Comparison of ENCODE assay signal across 8 cellular contexts in genomic region chr3:149765762-149766334, GRCh38. TPM values are rescaled to one million over a fixed set of nuclear protein-coding genes. Genes with fewer than 3 reads are reported as not detected.
DNase-seq lines count a peak whose midpoint lies in the region; ATAC-seq, FAIRE-seq and TF ChIP-seq lines count a peak whose summit lies in the region.

No MANE protein-coding gene starts in this region.

- H3K27ac ChIP-seq in angular gyrus (ENCODE audit: low read depth, low read length), result peak overlapping the region; percentile 97
- H3K27ac ChIP-seq in HepG2 (ENCODE audit: extremely low read length, insufficient read depth, low read length), result no peak overlapping the region
- no peak overlapping the region for H3K27ac ChIP-seq in naive thymus-derived CD4-positive, alpha-beta T cell (ENCODE audit: low read depth, low read length)

- POLR2A ChIA-PET in Caco-2 (lab: Charles Lee), result no interaction called here
- POLR2A ChIA-PET in HepG2 (lab: Yijun Ruan, JAX), result interaction anchor here (1.2 kb wide), 1 partner anchor 42 kb away, joined by 6 read pairs; no protein-coding TSS in a partner anchor
- POLR2A ChIA-PET in naive thymus-derived CD4-positive, alpha-beta T cell (lab: Charles Lee), result interaction anchor here (0.5 to 1.4 kb wide), 2 partner anchors 15 to 42 kb away, joined by 3 to 5 read pairs; no protein-coding TSS in a partner anchor

- H3K9ac ChIP-seq in HepG2 (ENCODE audit: insufficient read depth, low read depth, low read length), result no peak overlapping the region

- H3K4me1 ChIP-seq in Caco-2 (peaks cover 11% of the 10 kb centered on the region), HepG2 (ENCODE audit: insufficient read depth, low read length) (no peaks in the 10 kb centered on the region)
- no peaks in the 10 kb centered on the region for H3K4me1 ChIP-seq in naive thymus-derived CD4-positive, alpha-beta T cell (ENCODE audit: control insufficient read depth in 2 of 2, insufficient read depth in 2 of 2, low read length in 2 of 2)

- ATAC-seq in HepG2 (peak; percentile 66), GM21529 (IDR thresholded peaks at IDR 0.05; ENCODE audit: unreplicated experiment) (no peak), GM19351 (IDR thresholded peaks at IDR 0.05; ENCODE audit: unreplicated experiment) (no peak)
- ATAC-seq in naive thymus-derived CD4-positive, alpha-beta T cell, result no peak

- H3K4me2 ChIP-seq in HepG2 (ENCODE audit: low read depth, low read length), result no peak overlapping the region

- no peak for TF ChIP-seq EP300 in Ishikawa (IDR thresholded peaks at IDR 0.05; ENCODE audit: borderline replicate concordance)
- TF ChIP-seq EP300 in HepG2 (IDR thresholded peaks at IDR 0.05; ENCODE audit: low read depth in 2 of 2, low read length in 2 of 2), result no peak
- TF ChIP-seq EP300 in HepG2 (CRISPR knock-in tag; IDR thresholded peaks at IDR 0.05; ENCODE audit: borderline replicate concordance), result no peak

- peak; percentile 56 for TF ChIP-seq RAD21 in Ishikawa (IDR thresholded peaks at IDR 0.05; ENCODE audit: low read depth)
- TF ChIP-seq RAD21 in HepG2 (CRISPR knock-in tag; IDR thresholded peaks at IDR 0.05), result no peak

- no peaks in the 10 kb centered on the region for H3K79me2 ChIP-seq in HepG2 (ENCODE audit: insufficient read depth, low read length)

- no peaks in the 10 kb centered on the region for H3K4me1 Mint-ChIP-seq in Caco-2 (ENCODE audit: low read depth, unreplicated experiment)
- H3K4me1 Mint-ChIP-seq in naive thymus-derived CD4-positive, alpha-beta T cell, result peaks cover 0 to 2% (median 0%) of the 10 kb centered on the region in 7 donors

- no peak for TF ChIP-seq POLR2A in HepG2 (IDR thresholded peaks at IDR 0.05; ENCODE audit: insufficient read depth in 1 of 2, low read depth in 2 of 2, low read length in 2 of 2)

- peaks cover 3% of the 10 kb centered on the region for H3K27me3 Mint-ChIP-seq in Caco-2 (ENCODE audit: insufficient read depth, unreplicated experiment)
- peaks cover 8 to 30% (median 16%) of the 10 kb centered on the region in 5 donors for H3K27me3 Mint-ChIP-seq in naive thymus-derived CD4-positive, alpha-beta T cell

- no peaks in the 10 kb centered on the region for H3K9me3 ChIP-seq in Caco-2
- H3K9me3 ChIP-seq in HepG2 (ENCODE audit: low read length), result no peaks in the 10 kb centered on the region
- no peaks in the 10 kb centered on the region for H3K9me3 ChIP-seq in naive thymus-derived CD4-positive, alpha-beta T cell (ENCODE audit: control insufficient read depth in 2 of 3, low read length in 3 of 3)

- H3K36me3 Mint-ChIP-seq in Caco-2 (ENCODE audit: insufficient read depth, unreplicated experiment), result no peaks in the 10 kb centered on the region
- no peaks in the 10 kb centered on the region for H3K36me3 Mint-ChIP-seq in naive thymus-derived CD4-positive, alpha-beta T cell

- WGBS in HepG2 (ENCODE audit: low lambda C conversion rate), result 34% methylated on average over 2 of the region's 2 CpGs

- H3K27me3 ChIP-seq in Caco-2 (replicated peaks; ENCODE audit: control insufficient read depth, insufficient read depth, low read length) (no peaks in the 10 kb centered on the region; the same call in 1 of the 2 replicates), HepG2 (ENCODE audit: control insufficient read depth in 1 of 2, insufficient read depth in 2 of 2, low read length in 2 of 2) (peaks cover 1 to 10% of the 10 kb centered on the region in 2 experiments; a peak in 2 of 5 replicates)
- H3K27me3 ChIP-seq in naive thymus-derived CD4-positive, alpha-beta T cell (ENCODE audit: control insufficient read depth in 2 of 2, insufficient read depth in 2 of 2, low read length in 2 of 2), result no peaks in the 10 kb centered on the region

- intact Hi-C loops in Caco-2 (cut with micrococcal nuclease; ENCODE audit: unreplicated experiment) (loop anchor here (1.0 kb wide), 1 partner anchor 42 kb away; no protein-coding TSS in a partner anchor), HepG2 (cut with micrococcal nuclease; ENCODE audit: unreplicated experiment) (loop anchor here (1.0 kb wide), 1 partner anchor 42 kb away; no protein-coding TSS in a partner anchor)
- intact Hi-C loops in naive thymus-derived CD4-positive, alpha-beta T cell (cut with micrococcal nuclease), result loop anchor here in 1 of 2 donors (1.0 to 5.0 kb wide), 2 partner anchors 46 to 418 kb away; partner anchors contain the start of gene RNF13

- H3K9me3 Mint-ChIP-seq in Caco-2 (ENCODE audit: unreplicated experiment), result no peaks in the 10 kb centered on the region
- H3K9me3 Mint-ChIP-seq in naive thymus-derived CD4-positive, alpha-beta T cell, result no peaks in the 10 kb centered on the region

- H4K20me1 ChIP-seq in HepG2 (ENCODE audit: insufficient read depth, low read length), result no peaks in the 10 kb centered on the region

- peak in 1 of 2 experiments; percentile 25 for DNase-seq in Caco-2
- peak; percentile 27 for DNase-seq in HepG2 (ENCODE audit: low spot score)
- no peak for DNase-seq in HuH-7.5 (ENCODE audit: low spot score)
- no peak for DNase-seq in naive thymus-derived CD4-positive, alpha-beta T cell

- BruUV-seq in Caco-2 (replicated peaks; lab: Mats Ljungman, UMichigan), result no TSS peak
- BruUV-seq in HepG2 (replicated peaks; lab: Mats Ljungman, UMichigan), result no TSS peak

- in situ Hi-C loops in HepG2 (cut with HindIII; ENCODE audit: extremely low pct_ligation_motif_present, low pct_unique_long_range_greater_than_20kb), result loop anchor here (5.0 kb wide), 1 partner anchor 46 kb away; the partner anchor contains the start of gene RNF13

- peak; percentile 82 for FAIRE-seq in HepG2 (lab: Jason Lieb, UNC)

- H3K4me3 ChIP-seq in Caco-2 (ENCODE audit: low read depth, low read length) (no peak overlapping the region), HepG2 (replicated peaks in 1 of 3; ENCODE audit: insufficient read depth in 1 of 3, low read depth in 2 of 3, low read length in 3 of 3) (no peak overlapping the region)
- H3K4me3 ChIP-seq in naive thymus-derived CD4-positive, alpha-beta T cell (ENCODE audit: low read length), result no peak overlapping the region

- TF ChIP-seq CTCF in Caco-2 (IDR thresholded peaks at IDR 0.05; ENCODE audit: insufficient read depth in 1 of 2, low read depth in 1 of 2, low read length in 1 of 2, severe bottlenecking in 1 of 2, unreplicated experiment in 1 of 2) (peak; percentile 40 to 74), HepG2 (CRISPR knock-in tag; IDR thresholded peaks at IDR 0.05) (peak; percentile 65)

- no peak overlapping the region for H2AFZ ChIP-seq in HepG2 (ENCODE audit: low read length)

- no peak overlapping the region for H3K4me3 Mint-ChIP-seq in Caco-2 (ENCODE audit: unreplicated experiment)
- no peak overlapping the region for H3K4me3 Mint-ChIP-seq in naive thymus-derived CD4-positive, alpha-beta T cell

- H3K27ac Mint-ChIP-seq in Caco-2 (ENCODE audit: unreplicated experiment), result no peak overlapping the region
- H3K27ac Mint-ChIP-seq in naive thymus-derived CD4-positive, alpha-beta T cell, result no peak overlapping the region

- CTCF ChIA-PET in Caco-2 (lab: Charles Lee) (interaction anchor here (0.6 to 5.3 kb wide), 6 partner anchors 10 to 415 kb away, joined by 3 to 146 read pairs (median 4); partner anchors contain the start of gene RNF13), HepG2 (lab: Yijun Ruan, JAX; ENCODE audit: low intra/inter-chr PET ratio, low total read pairs) (interaction anchor here (2.3 kb wide), 1 partner anchor 42 kb away, joined by 21 read pairs; no protein-coding TSS in a partner anchor)
- CTCF ChIA-PET in naive thymus-derived CD4-positive, alpha-beta T cell (lab: Charles Lee), result interaction anchor here (0.7 to 1.9 kb wide), 2 partner anchors 43 to 606 kb away, joined by 3 to 7 read pairs; no protein-coding TSS in a partner anchor

- no peaks in the 10 kb centered on the region for H3K36me3 ChIP-seq in Caco-2 (ENCODE audit: control insufficient read depth, insufficient read depth, low read length)
- no peaks in the 10 kb centered on the region for H3K36me3 ChIP-seq in HepG2 (replicated peaks in 1 of 2; ENCODE audit: control insufficient read depth in 1 of 2, insufficient read depth in 2 of 2, low read length in 2 of 2)
- H3K36me3 ChIP-seq in naive thymus-derived CD4-positive, alpha-beta T cell (ENCODE audit: control insufficient read depth in 2 of 3, insufficient read depth in 3 of 3, low read length in 3 of 3), result no peaks in the 10 kb centered on the region

RNA-seq across cellular contexts. Expression of gene COMMD2, which starts 13.6 kb away (rescaled TPM):
- 42.6 and 43.3 TPM in 2 replicates for total RNA-seq in Caco-2 (2022)
- 57.6 and 73.2 TPM in 2 replicates for total RNA-seq in HepG2 (2016; rRNA removed; fragmentation: Illumina TruSeq; extraction: Trizol)
- 8.4 and 10.2 TPM in 2 replicates for total RNA-seq in HepG2 (2016; cell fraction: cytosol; rRNA removed; fragmentation: Illumina TruSeq; extraction: Trizol; ENCODE audit: low read depth)
- 55.4 and 78.2 TPM in 2 replicates for total RNA-seq in HepG2 (2016; cell fraction: insoluble cytoplasmic fraction; rRNA removed; fragmentation: Illumina TruSeq; extraction: Trizol)
- total RNA-seq in HepG2 (2016; cell fraction: membrane; rRNA removed; fragmentation: Illumina TruSeq; extraction: Trizol), result 13.8 and 20.0 TPM in 2 replicates
- 30.5 and 31.9 TPM in 2 replicates for total RNA-seq in HepG2 (2016; cell fraction: nucleus; rRNA removed; fragmentation: Illumina TruSeq; extraction: Trizol)
- polyA plus RNA-seq in HepG2 (2011; rRNA removed), result 25.5 and 33.0 TPM in 2 replicates
- polyA plus RNA-seq in HepG2 (2011; cell fraction: cytosol; rRNA removed), result 22.4 and 27.4 TPM in 2 replicates
- polyA plus RNA-seq in HepG2 (2011; cell fraction: nucleus; rRNA removed), result 7.2 and 10.3 TPM in 2 replicates
- 21.8 and 23.7 TPM in 2 replicates for polyA plus RNA-seq in HepG2 (2012)
- 4.3 and 5.0 TPM in 2 replicates for polyA plus RNA-seq in HepG2 (2016; cell fraction: cytosol; fragmentation: Illumina TruSeq; extraction: Trizol; ENCODE audit: low read depth)
- 65.7 and 69.6 TPM in 2 replicates for polyA plus RNA-seq in HepG2 (2016; cell fraction: insoluble cytoplasmic fraction; fragmentation: Illumina TruSeq; extraction: Trizol; ENCODE audit: low read depth)
- 7.5 and 8.4 TPM in 2 replicates for polyA plus RNA-seq in HepG2 (2016; cell fraction: membrane; fragmentation: Illumina TruSeq; extraction: Trizol; ENCODE audit: low read depth)
- 45.6 and 52.9 TPM in 2 replicates for polyA plus RNA-seq in HepG2 (2016; cell fraction: nucleus; fragmentation: Illumina TruSeq; extraction: Trizol; ENCODE audit: insufficient read depth, low read depth)
- 3.4 and 15.7 TPM in 2 replicates for polyA minus RNA-seq in HepG2 (2011; rRNA and poly(A)+ RNA removed; ENCODE audit: low replicate concordance)
- 7.2 and 8.0 TPM in 2 replicates for polyA minus RNA-seq in HepG2 (2011; cell fraction: cytosol; rRNA and poly(A)+ RNA removed)
- 15.6 and 23.2 TPM in 2 replicates for polyA minus RNA-seq in HepG2 (2011; cell fraction: nucleus; rRNA and poly(A)+ RNA removed)
- 10 to 100 TPM; 29.9 to 44.4 (median 33.4) TPM for total RNA-seq in naive thymus-derived CD4-positive, alpha-beta T cell
- polyA plus RNA-seq in naive thymus-derived CD4-positive, alpha-beta T cell, result 10 to 100 TPM; 75.4 to 77.5 TPM

RNA-seq across cellular contexts. Expression of gene ANKUB1, which starts 26.5 kb away (rescaled TPM):
- total RNA-seq in Caco-2 (2022) (not detected in 2 replicates), HepG2 (2016; rRNA removed; fragmentation: Illumina TruSeq; extraction: Trizol) (not detected in 2 replicates)
- total RNA-seq in HepG2 (2016; cell fraction: cytosol; rRNA removed; fragmentation: Illumina TruSeq; extraction: Trizol; ENCODE audit: low read depth), result not detected in 2 replicates
- total RNA-seq in HepG2 (2016; cell fraction: insoluble cytoplasmic fraction; rRNA removed; fragmentation: Illumina TruSeq; extraction: Trizol), result not detected in 2 replicates
- not detected in 2 replicates for total RNA-seq in HepG2 (2016; cell fraction: membrane; rRNA removed; fragmentation: Illumina TruSeq; extraction: Trizol)
- total RNA-seq in HepG2 (2016; cell fraction: nucleus; rRNA removed; fragmentation: Illumina TruSeq; extraction: Trizol), result not detected in 2 replicates
- polyA plus RNA-seq in HepG2 (2011; rRNA removed), result not detected in 2 replicates
- not detected in 2 replicates for polyA plus RNA-seq in HepG2 (2011; cell fraction: cytosol; rRNA removed)
- not detected in 2 replicates for polyA plus RNA-seq in HepG2 (2011; cell fraction: nucleus; rRNA removed)
- not detected in 2 replicates for polyA plus RNA-seq in HepG2 (2012)
- not detected in 2 replicates for polyA plus RNA-seq in HepG2 (2016; cell fraction: cytosol; fragmentation: Illumina TruSeq; extraction: Trizol; ENCODE audit: low read depth)
- polyA plus RNA-seq in HepG2 (2016; cell fraction: insoluble cytoplasmic fraction; fragmentation: Illumina TruSeq; extraction: Trizol; ENCODE audit: low read depth), result not detected in 2 replicates
- not detected in 2 replicates for polyA plus RNA-seq in HepG2 (2016; cell fraction: membrane; fragmentation: Illumina TruSeq; extraction: Trizol; ENCODE audit: low read depth)
- polyA plus RNA-seq in HepG2 (2016; cell fraction: nucleus; fragmentation: Illumina TruSeq; extraction: Trizol; ENCODE audit: insufficient read depth, low read depth), result not detected in 2 replicates
- polyA minus RNA-seq in HepG2 (2011; rRNA and poly(A)+ RNA removed; ENCODE audit: low replicate concordance), result 0.51 TPM in 1 of 2 replicates, not detected in the other
- polyA minus RNA-seq in HepG2 (2011; cell fraction: cytosol; rRNA and poly(A)+ RNA removed), result not detected in 2 replicates
- polyA minus RNA-seq in HepG2 (2011; cell fraction: nucleus; rRNA and poly(A)+ RNA removed), result not detected in 2 replicates
- not detected for total RNA-seq in naive thymus-derived CD4-positive, alpha-beta T cell
- polyA plus RNA-seq in naive thymus-derived CD4-positive, alpha-beta T cell, result not detected

RNA-seq across cellular contexts. Expression of gene RNF13, which starts 47.2 kb away (rescaled TPM):
- 35.6 and 44.2 TPM in 2 replicates for total RNA-seq in Caco-2 (2022)
- 28.1 and 46.0 TPM in 2 replicates for total RNA-seq in HepG2 (2016; rRNA removed; fragmentation: Illumina TruSeq; extraction: Trizol)
- 217 and 228 TPM in 2 replicates for total RNA-seq in HepG2 (2016; cell fraction: cytosol; rRNA removed; fragmentation: Illumina TruSeq; extraction: Trizol; ENCODE audit: low read depth)
- total RNA-seq in HepG2 (2016; cell fraction: insoluble cytoplasmic fraction; rRNA removed; fragmentation: Illumina TruSeq; extraction: Trizol), result 28.8 and 45.3 TPM in 2 replicates
- 72.6 and 86.1 TPM in 2 replicates for total RNA-seq in HepG2 (2016; cell fraction: membrane; rRNA removed; fragmentation: Illumina TruSeq; extraction: Trizol)
- 43.9 and 45.5 TPM in 2 replicates for total RNA-seq in HepG2 (2016; cell fraction: nucleus; rRNA removed; fragmentation: Illumina TruSeq; extraction: Trizol)
- polyA plus RNA-seq in HepG2 (2011; rRNA removed), result 32.0 and 39.8 TPM in 2 replicates
- 21.6 and 31.0 TPM in 2 replicates for polyA plus RNA-seq in HepG2 (2011; cell fraction: cytosol; rRNA removed)
- 14.4 and 18.7 TPM in 2 replicates for polyA plus RNA-seq in HepG2 (2011; cell fraction: nucleus; rRNA removed)
- 37.4 and 44.5 TPM in 2 replicates for polyA plus RNA-seq in HepG2 (2012)
- 6.6 and 7.0 TPM in 2 replicates for polyA plus RNA-seq in HepG2 (2016; cell fraction: cytosol; fragmentation: Illumina TruSeq; extraction: Trizol; ENCODE audit: low read depth)
- 21.5 and 26.7 TPM in 2 replicates for polyA plus RNA-seq in HepG2 (2016; cell fraction: insoluble cytoplasmic fraction; fragmentation: Illumina TruSeq; extraction: Trizol; ENCODE audit: low read depth)
- polyA plus RNA-seq in HepG2 (2016; cell fraction: membrane; fragmentation: Illumina TruSeq; extraction: Trizol; ENCODE audit: low read depth), result 13.9 and 14.4 TPM in 2 replicates
- 51.2 and 51.6 TPM in 2 replicates for polyA plus RNA-seq in HepG2 (2016; cell fraction: nucleus; fragmentation: Illumina TruSeq; extraction: Trizol; ENCODE audit: insufficient read depth, low read depth)
- polyA minus RNA-seq in HepG2 (2011; rRNA and poly(A)+ RNA removed; ENCODE audit: low replicate concordance), result 50.9 and 117 TPM in 2 replicates
- polyA minus RNA-seq in HepG2 (2011; cell fraction: cytosol; rRNA and poly(A)+ RNA removed), result 55.4 and 59.3 TPM in 2 replicates
- polyA minus RNA-seq in HepG2 (2011; cell fraction: nucleus; rRNA and poly(A)+ RNA removed), result 74.9 and 95.4 TPM in 2 replicates
- total RNA-seq in naive thymus-derived CD4-positive, alpha-beta T cell, result 10 to 100 TPM; 41.2 to 68.5 (median 66.1) TPM
- polyA plus RNA-seq in naive thymus-derived CD4-positive, alpha-beta T cell, result 100 to 1,000 TPM; 106 to 131 TPM
